ENCODE assay signal across 27 cellular contexts in the genomic region with DNA sequence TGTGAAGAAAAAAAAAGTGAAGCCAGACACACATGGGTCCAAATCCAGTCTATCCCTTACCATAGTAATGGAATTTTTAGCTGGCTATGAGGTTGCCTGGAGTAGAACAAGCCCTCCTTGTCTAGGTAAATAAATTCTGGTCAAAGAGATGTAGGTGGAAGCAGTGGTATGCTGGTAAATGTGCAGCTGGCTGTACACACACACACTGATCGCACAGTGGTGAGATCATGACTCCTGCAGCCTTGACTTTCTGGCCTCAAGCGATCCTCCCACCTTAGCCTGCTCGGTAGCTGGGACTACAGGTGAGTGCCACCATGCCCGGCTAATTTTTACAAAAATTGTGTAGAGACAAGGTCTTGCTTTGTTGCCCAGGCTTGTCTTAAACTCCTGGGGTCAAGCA.
"Had no signal": no experiment of that assay in that cellular context is flagged by ENCODE, and none has a peak within 500 bp of the region (broad histone marks: within the 10 kb centered on the region; RNA-seq: fewer than 3 reads in every experiment).

No MANE protein-coding gene starts in this region.

- H3K27me3 ChIP-seq: stomach, suprapubic skin, testis, thyroid gland, tibial artery, tibial nerve, transverse colon, upper lobe of left lung, upper lobe of right lung, uterus, vagina had no signal

- DNase-seq: stimulated activated CD4-positive, alpha-beta T cell treated with anti-CD3 and anti-CD28 coated beads, Interleukin-2, amount 100 ng/mL, for 48 hours; stimulated activated CD4-positive, alpha-beta T cell treated with anti-CD3 and anti-CD28 coated beads, Interleukin-4, amount 100 ng/mL, for 1 hour; stimulated activated CD4-positive, alpha-beta T cell treated with anti-CD3 and anti-CD28 coated beads, Interleukin-4, amount 100 ng/mL, for 24 hours; stimulated activated CD4-positive, alpha-beta T cell treated with anti-CD3 and anti-CD28 coated beads, Interleukin-4, amount 100 ng/mL, for 4 hours; stimulated activated CD8-positive, alpha-beta memory T cell treated with anti-CD3 and anti-CD28 coated beads, Interleukin-4, amount 100 ng/mL, for 48 hours; stimulated activated naive B cell treated with anti-CD40 and anti-IgM and Interleukin-4, amounts not matched to agents 10 μg/mL and 1 μg/mL and 100 μg/mL, for 72 hours; stimulated activated naive CD4-positive, alpha-beta T cell; stimulated activated naive CD4-positive, alpha-beta T cell treated with Interleukin-2 at 50 U/mL for 16 hours; stimulated activated naive CD8-positive, alpha-beta T cell treated with anti-CD3 and anti-CD28 coated beads, Interleukin-15, amount 100 ng/mL, for 72 hours; stimulated activated naive CD8-positive, alpha-beta T cell treated with anti-CD3 and anti-CD28 coated beads, Interleukin-15, Interleukin-2, amounts not matched to agents 100 U/mL and 50 U/mL, for 24 hours; stomach; substantia nigra; testis; thyroid gland; tibial artery; transverse colon; trophoblast cell; upper lobe of left lung; upper lobe of right lung; uterus had no signal

- ATAC-seq: stimulated activated effector memory CD8-positive, alpha-beta T cell treated with anti-CD3 and anti-CD28 coated beads, Interleukin-12 subunit alpha, Interleukin-12 subunit beta, amount 100 ng/mL, for 72 hours; stimulated activated memory B cell treated with anti-CD40 and anti-IgM and Interleukin-4, amounts not matched to agents 10 μg/mL and 1 μg/mL and 100 μg/mL, for 72 hours; stimulated activated naive B cell treated with anti-CD40 and anti-IgM and Interleukin-4, amounts not matched to agents 10 μg/mL and 1 μg/mL and 100 μg/mL, for 72 hours; stimulated activated naive CD8-positive, alpha-beta T cell treated with anti-CD3 and anti-CD28 coated beads, Interleukin-15, amount 100 ng/mL, for 72 hours; stimulated activated naive CD8-positive, alpha-beta T cell treated with anti-CD3 and anti-CD28 coated beads, Interleukin-15, Interleukin-2, amounts not matched to agents 100 U/mL and 50 U/mL, for 24 hours; upper lobe of right lung had no signal

- H3K36me3 ChIP-seq: stomach, suprapubic skin, thoracic aorta, thyroid gland, tibial artery, tibial nerve, transverse colon, upper lobe of left lung, upper lobe of right lung, uterus, vagina had no signal

- FAIRE-seq: urothelium cell line had no signal

- H3K4me1 ChIP-seq: stomach, suprapubic skin, testis, thyroid gland, tibial artery, tibial nerve, upper lobe of left lung, upper lobe of right lung, uterus, vagina had no signal

- H3K27ac ChIP-seq: stomach, suprapubic skin, testis, thoracic aorta, thyroid gland, tibial artery, tibial nerve, transverse colon, upper lobe of left lung, upper lobe of right lung, uterus, vagina had no signal

- H3K9me3 ChIP-seq: stomach, suprapubic skin, testis, thoracic aorta, thyroid gland, tibial artery, tibial nerve, transverse colon, upper lobe of left lung, upper lobe of right lung, uterus, vagina had no signal

- H3K4me3 ChIP-seq: stomach, suprapubic skin, testis, thoracic aorta, thyroid gland, tibial artery, tibial nerve, transverse colon, upper lobe of left lung, upper lobe of right lung, uterus, vagina had no signal
